In genomic region chr17:15261063-15261817, GRCh38 we compare ENCODE assay signal across 8 cellular contexts. TPM values are rescaled to one million over a fixed set of nuclear protein-coding genes. Genes with fewer than 3 reads are reported as not detected.
DNase-seq lines count a peak whose midpoint lies in the region; ATAC-seq and TF ChIP-seq lines count a peak whose summit lies in the region.

No MANE protein-coding gene starts in this region.

- DNase-seq in activated T-cell treated with anti-CD3 and anti-CD28 coated beads, Interleukin-2, amount 50 U/mL, for 4 hours, result no peak
- no peak for DNase-seq in activated T-cell treated with anti-CD3 and anti-CD28 coated beads, Interleukin-2, amount 50 U/mL, for 1 hour
- no peak for DNase-seq in activated B cell treated with CpG ODN at 0.5 μM for 24 hours
- DNase-seq in foreskin fibroblast, result peak; percentile 53 to 80
- DNase-seq in nephron progenitor cell, result peak; percentile 62
- DNase-seq in CD1c-positive myeloid dendritic cell (ENCODE audit: extremely low spot score), result no peak

- TF ChIP-seq CTCF in activated B cell treated with CpG ODN at 0.5 μM for 24 hours (IDR thresholded peaks at IDR 0.05) (no peak), foreskin fibroblast (IDR thresholded peaks at IDR 0.05; ENCODE audit: low read depth, low read length) (peak; percentile 3), nephron progenitor cell (IDR thresholded peaks at IDR 0.05) (peak; percentile 14)

- peak overlapping the region; percentile 93 to 99 for H3K4me3 ChIP-seq in foreskin fibroblast (ENCODE audit: low read depth in 1 of 2, low read length in 2 of 2)

- CTCF ChIA-PET in activated B cell treated with CpG ODN at 0.5 μM for 24 hours (lab: Charles Lee), result no interaction called here

- H3K4me3 Mint-ChIP-seq in activated T-cell treated with anti-CD3 and anti-CD28 coated beads, Interleukin-2, amount 50 U/mL, for 4 hours, result peak overlapping the region; percentile 59
- H3K4me3 Mint-ChIP-seq in activated B cell treated with CpG ODN at 0.5 μM for 24 hours (peak overlapping the region; percentile 35), nephron progenitor cell (peak overlapping the region; percentile 90)

- no peaks in the 10 kb centered on the region for H3K36me3 Mint-ChIP-seq in activated T-cell treated with anti-CD3 and anti-CD28 coated beads, Interleukin-2, amount 50 U/mL, for 4 hours (ENCODE audit: insufficient read depth)
- H3K36me3 Mint-ChIP-seq in activated B cell treated with CpG ODN at 0.5 μM for 24 hours (ENCODE audit: low read depth), result no peaks in the 10 kb centered on the region
- no peaks in the 10 kb centered on the region for H3K36me3 Mint-ChIP-seq in nephron progenitor cell (ENCODE audit: low read depth)

- ATAC-seq in activated T-cell treated with anti-CD3 and anti-CD28 coated beads, Interleukin-2, amount 50 U/mL, for 4 hours, result peak; percentile 14 to 27
- ATAC-seq in activated B cell treated with CpG ODN at 0.5 μM for 24 hours (ENCODE audit: low read depth) (no peak), GM18870 (IDR thresholded peaks at IDR 0.05; ENCODE audit: unreplicated experiment) (no peak), GM21528 (IDR thresholded peaks at IDR 0.05; ENCODE audit: low FRiP score, unreplicated experiment) (no peak)

- H3K27me3 Mint-ChIP-seq in activated T-cell treated with anti-CD3 and anti-CD28 coated beads, Interleukin-2, amount 50 U/mL, for 4 hours (ENCODE audit: low read depth), result peaks cover 77% of the 10 kb centered on the region
- peaks cover 67% of the 10 kb centered on the region for H3K27me3 Mint-ChIP-seq in activated B cell treated with CpG ODN at 0.5 μM for 24 hours
- H3K27me3 Mint-ChIP-seq in nephron progenitor cell (ENCODE audit: low read depth, poor library complexity), result peaks cover 82% of the 10 kb centered on the region

- H3K27ac Mint-ChIP-seq in activated B cell treated with CpG ODN at 0.5 μM for 24 hours, result no peak overlapping the region
- H3K27ac Mint-ChIP-seq in nephron progenitor cell, result no peak overlapping the region

- intact Hi-C loops in activated B cell treated with CpG ODN at 0.5 μM for 24 hours (cut with micrococcal nuclease), result no loop called here

- H3K9me3 Mint-ChIP-seq in activated T-cell treated with anti-CD3 and anti-CD28 coated beads, Interleukin-2, amount 50 U/mL, for 4 hours, result no peaks in the 10 kb centered on the region
- H3K9me3 Mint-ChIP-seq in activated B cell treated with CpG ODN at 0.5 μM for 24 hours, result no peaks in the 10 kb centered on the region
- H3K9me3 Mint-ChIP-seq in nephron progenitor cell, result no peaks in the 10 kb centered on the region

- POLR2A ChIA-PET in activated B cell treated with CpG ODN at 0.5 μM for 24 hours (lab: Charles Lee), result no interaction called here

- peaks cover 11% of the 10 kb centered on the region for H3K4me1 Mint-ChIP-seq in activated T-cell treated with anti-CD3 and anti-CD28 coated beads, Interleukin-2, amount 50 U/mL, for 4 hours (ENCODE audit: low read depth)
- H3K4me1 Mint-ChIP-seq in activated B cell treated with CpG ODN at 0.5 μM for 24 hours (peaks cover 14% of the 10 kb centered on the region), nephron progenitor cell (peaks cover 32% of the 10 kb centered on the region)

RNA-seq across cellular contexts. Expression of gene PMP22, which starts 3.9 kb away (rescaled TPM):
- total RNA-seq in activated T-cell treated with anti-CD3 and anti-CD28 coated beads, Interleukin-2, amount 50 U/mL, for 4 hours, result under 1 TPM in 2 of 3 donors, not detected in 1; 0.32 to 0.41 TPM
- total RNA-seq in activated B cell treated with CpG ODN at 0.5 μM for 24 hours, result not detected in 2 replicates

Comparison
In these comparisons a context has a peak if more than half of its experiments do, and no peak if none do; other contexts are left out.
1. ATAC-seq: peak in activated T-cell treated with anti-CD3 and anti-CD28 coated beads, Interleukin-2, amount 50 U/mL, for 4 hours (2 of 2); none in activated B cell treated with CpG ODN at 0.5 μM for 24 hours (single experiment), GM18870 (single experiment) and GM21528 (single experiment).
2. DNase-seq: peak in foreskin fibroblast (2 of 2) and nephron progenitor cell (single experiment); none in activated T-cell treated with anti-CD3 and anti-CD28 coated beads, Interleukin-2, amount 50 U/mL, for 4 hours (single experiment), activated T-cell treated with anti-CD3 and anti-CD28 coated beads, Interleukin-2, amount 50 U/mL, for 1 hour (single experiment), activated B cell treated with CpG ODN at 0.5 μM for 24 hours (single experiment) and CD1c-positive myeloid dendritic cell (single experiment).
3. H3K4me3 Mint-ChIP-seq: peak in every context shown above with its lines; median percentile 90 in nephron progenitor cell; 59 in activated T-cell treated with anti-CD3 and anti-CD28 coated beads, Interleukin-2, amount 50 U/mL, for 4 hours; 35 in activated B cell treated with CpG ODN at 0.5 μM for 24 hours.